19 cellular contexts compared by ENCODE assay signal in the genomic region with DNA sequence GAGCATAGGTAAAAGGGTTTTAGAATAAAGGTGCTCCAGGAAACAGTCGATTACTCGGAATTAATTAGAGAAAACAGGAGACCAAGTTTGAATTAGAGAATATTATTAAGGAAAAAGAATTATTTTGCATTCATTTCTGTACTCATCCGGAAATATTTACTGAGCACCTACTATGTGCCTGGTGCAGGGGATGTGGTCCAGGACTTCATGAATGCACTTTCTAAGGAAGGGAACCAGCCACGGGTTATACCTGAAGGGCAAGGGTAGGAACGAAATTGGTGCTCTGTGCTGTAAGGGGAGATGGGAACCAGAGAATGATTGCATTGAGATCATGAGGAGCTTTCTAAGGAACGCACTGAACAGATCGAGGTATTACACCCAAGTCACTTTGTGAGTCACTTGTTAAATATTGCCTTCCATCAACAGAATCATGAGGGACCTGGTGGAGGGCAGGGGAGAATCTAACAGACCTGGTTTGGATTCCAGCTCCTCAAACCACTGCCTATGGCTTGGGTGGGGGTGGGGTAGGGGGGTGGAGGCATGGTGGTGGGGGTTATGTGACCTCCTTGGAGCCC. TPM values are rescaled to one million over a fixed set of nuclear protein-coding genes. Genes with fewer than 3 reads are reported as not detected.
"Had no signal": no experiment of that assay in that cellular context is flagged by ENCODE, and none has a peak within 500 bp of the region (broad histone marks: within the 10 kb centered on the region; RNA-seq: fewer than 3 reads in every experiment).

No MANE protein-coding gene starts in this region.

- H3K4me2 ChIP-seq: neural progenitor cell had no signal

- H3K9ac ChIP-seq: neural progenitor cell had no signal

- ATAC-seq: heart left ventricle had no signal

- H2AFZ ChIP-seq: neural progenitor cell had no signal

- H3K9me3 ChIP-seq: heart left ventricle, left ventricle myocardium inferior, ovary, transverse colon had no signal

- FAIRE-seq: TTC549 had no signal

- DNase-seq: activated CD4-positive, alpha-beta T cell treated with anti-CD3 and anti-CD28 coated beads, Interleukin-2, amount 10 ng/mL, durations not matched to agents 7 days and 5 days; activated CD4-positive, CD25-positive, alpha-beta regulatory T cell; activated CD8-positive, alpha-beta memory T cell treated with anti-CD3 and anti-CD28 coated beads for 24 hours; activated gamma-delta T cell treated with Interleukin-2 at 50 U/mL for 16 hours; activated naive CD8-positive, alpha-beta T cell treated with anti-CD3 and anti-CD28 coated beads for 36 hours; brain microvascular endothelial cell; effector memory CD4-positive, alpha-beta T cell; foreskin melanocyte; heart left ventricle; left ventricle myocardium inferior; naive B cell; ovary; stimulated activated CD4-positive, alpha-beta T cell treated with anti-CD3 and anti-CD28 coated beads, Interleukin-15, amount 100 ng/mL, for 24 hours; stimulated activated CD4-positive, alpha-beta T cell treated with anti-CD3 and anti-CD28 coated beads, Interleukin-4, amount 100 ng/mL, for 24 hours; stimulated activated naive CD4-positive, alpha-beta T cell; substantia nigra; transverse colon had no signal

- H3K27ac ChIP-seq: brain microvascular endothelial cell, left ventricle myocardium inferior, neural progenitor cell, ovary, transverse colon had no signal

- H3K4me3 ChIP-seq: heart left ventricle, left ventricle myocardium inferior, neural progenitor cell, ovary, transverse colon had no signal

- H3K36me3 ChIP-seq: brain microvascular endothelial cell, heart left ventricle, left ventricle myocardium inferior, neural progenitor cell, ovary, transverse colon had no signal

- H3K27me3 ChIP-seq: heart left ventricle, neural progenitor cell, ovary, transverse colon had no signal

RNA-seq across cellular contexts. Expression of gene C11orf96, which starts 40.9 kb away (rescaled TPM):
- total RNA-seq: activated CD4-positive, alpha-beta T cell treated with anti-CD3 and anti-CD28 coated beads, Interleukin-2, amount 10 ng/mL, durations not matched to agents 7 days and 5 days had no signal
